ENCODE assay signal across 18 cellular contexts in the genomic region with DNA sequence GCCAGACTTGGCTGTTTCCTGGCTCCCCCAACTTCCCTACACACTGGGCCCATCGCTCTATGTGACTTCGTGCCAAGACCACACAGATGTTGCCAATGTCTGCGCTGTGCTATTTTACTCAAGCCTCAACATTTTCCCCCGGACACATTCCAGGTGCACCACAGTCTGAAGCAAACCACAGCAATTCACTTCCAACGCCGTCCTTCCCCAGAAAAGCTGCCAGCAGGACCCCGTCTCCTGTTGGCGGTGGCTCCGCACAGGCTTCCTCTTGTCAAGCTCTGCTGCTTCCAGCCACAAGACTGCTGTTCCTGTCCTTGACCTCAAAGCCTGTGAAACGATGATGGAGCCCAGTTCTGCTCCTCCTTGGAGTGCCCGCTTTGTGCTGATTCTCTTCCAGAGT.
DNase-seq lines count a peak whose midpoint lies in the region; ATAC-seq and TF ChIP-seq lines count a peak whose summit lies in the region.
"Had no signal": no experiment of that assay in that cellular context is flagged by ENCODE, and none has a peak within 500 bp of the region (broad histone marks: within the 10 kb centered on the region; RNA-seq: fewer than 3 reads in every experiment).

No MANE protein-coding gene starts in this region.

- H3K4me1 ChIP-seq in BLaER1 treated with 17β-estradiol and CSF1 and Interleukin-3, amounts not matched to agents 10 nM and 100 nM: peaks cover 52 to 66% (median 58%) of the 10 kb centered on the region in 10 experiments
- H3K4me1 ChIP-seq in fibroblast of lung (ENCODE audit: control insufficient read depth, extremely low read depth, insufficient read depth, low read length): no peaks in the 10 kb centered on the region
- peaks cover 9% of the 10 kb centered on the region for H3K4me1 ChIP-seq in osteoblast (ENCODE audit: insufficient read depth, low read length)

- no peak overlapping the region for H2AFZ ChIP-seq in fibroblast of lung (ENCODE audit: low read length)
- no peak overlapping the region for H2AFZ ChIP-seq in osteoblast (ENCODE audit: low read length)

- no peak for ATAC-seq in HG03039 (IDR thresholded peaks at IDR 0.05; ENCODE audit: unreplicated experiment)
- ATAC-seq: activated CD8-positive, alpha-beta T cell treated with anti-CD3 and anti-CD28 coated beads, Interleukin-2, amount 10 ng/mL, durations not matched to agents 7 days and 5 days had no signal

- H3K4me3 Mint-ChIP-seq in HFFc6: no peak overlapping the region
- H3K4me3 Mint-ChIP-seq: activated CD8-positive, alpha-beta T cell treated with anti-CD3 and anti-CD28 coated beads, Interleukin-2, amount 10 ng/mL, durations not matched to agents 7 days and 5 days; activated T-cell treated with anti-CD3 and anti-CD28 coated beads, Interleukin-2, amount 50 U/mL, for 4 hours; stimulated activated memory B cell treated with anti-CD40 and anti-IgM and Interleukin-4, amounts not matched to agents 10 μg/mL and 1 μg/mL and 100 μg/mL, for 72 hours had no signal

- TF ChIP-seq CTCF in fibroblast of lung (conservative IDR thresholded peaks at IDR 0.05 in 1 of 2, IDR thresholded peaks at IDR 0.05 in 1 of 2; ENCODE audit: low read depth in 1 of 2, low read length in 2 of 2): no peak
- no peak for TF ChIP-seq CTCF in osteoblast (IDR thresholded peaks at IDR 0.05; ENCODE audit: extremely low read depth, low read depth, low read length)
- no peak for TF ChIP-seq CTCF in HFFc6 (IDR thresholded peaks at IDR 0.05)

- H3K4me2 ChIP-seq in BLaER1 treated with 17β-estradiol and CSF1 and Interleukin-3, amounts not matched to agents 10 nM and 100 nM: peak overlapping the region; percentile 69 to 97 (median 92)
- H3K4me2 ChIP-seq in fibroblast of lung (ENCODE audit: extremely low read depth, insufficient read depth, low read length): no peak overlapping the region
- H3K4me2 ChIP-seq in osteoblast (ENCODE audit: insufficient read depth, low read length): no peak overlapping the region

- peak overlapping the region in 8 of 11 experiments; percentile 57 to 78 (median 70); a peak in 15 of 22 replicates for H3K9ac ChIP-seq in BLaER1 treated with 17β-estradiol and CSF1 and Interleukin-3, amounts not matched to agents 10 nM and 100 nM
- H3K9ac ChIP-seq in fibroblast of lung (ENCODE audit: insufficient read depth, low read length): no peak overlapping the region

- no peaks in the 10 kb centered on the region; the same call in 1 of the 2 replicates for H3K36me3 Mint-ChIP-seq in HFFc6 (ENCODE audit: low read depth)

- no peaks in the 10 kb centered on the region; a peak in 2 of 22 replicates for H4K20me1 ChIP-seq in BLaER1 treated with 17β-estradiol and CSF1 and Interleukin-3, amounts not matched to agents 10 nM and 100 nM
- H4K20me1 ChIP-seq in fibroblast of lung (ENCODE audit: control insufficient read depth, extremely low read depth, insufficient read depth, low read length) (no peaks in the 10 kb centered on the region), osteoblast (ENCODE audit: insufficient read depth, low read length) (peaks cover 6% of the 10 kb centered on the region)

- peaks cover 49% of the 10 kb centered on the region for H3K27me3 Mint-ChIP-seq in HFFc6 (ENCODE audit: insufficient read depth)
- H3K27me3 Mint-ChIP-seq: stimulated activated memory B cell treated with anti-CD40 and anti-IgM and Interleukin-4, amounts not matched to agents 10 μg/mL and 1 μg/mL and 100 μg/mL, for 72 hours had no signal

- peaks cover 23% of the 10 kb centered on the region for H3K4me1 Mint-ChIP-seq in HFFc6 (ENCODE audit: low read depth)

- H3K79me2 ChIP-seq in fibroblast of lung (ENCODE audit: control insufficient read depth, insufficient read depth, low read length) (no peaks in the 10 kb centered on the region), osteoblast (ENCODE audit: insufficient read depth, low read length) (no peaks in the 10 kb centered on the region)

- DNase-seq in Kasumi-1 (lab: John Stamatoyannopoulos, UW) (peak; percentile 9 to 11), fibroblast of lung (ENCODE audit: low read depth in 2 of 2) (peak; percentile 51 to 98), osteoblast (ENCODE audit: insufficient read length, low spot score, missing footprints) (peak; percentile 27), HFFc6 (no peak), ecto neural progenitor cell (ENCODE audit: low spot score) (no peak), LoVo (ENCODE audit: low spot score) (no peak)
- DNase-seq: activated CD8-positive, alpha-beta T cell treated with anti-CD3 and anti-CD28 coated beads, Interleukin-2, amount 10 ng/mL, durations not matched to agents 7 days and 5 days; activated T-cell treated with anti-CD3 and anti-CD28 coated beads, Interleukin-2, amount 50 U/mL, for 4 hours; erythroblast; mesendoderm; NCI-H2081; NCI-H446 treated with DMSO at 0.1 percent for 48 hours; SHP77 treated with DMSO at 0.1 percent for 48 hours; transverse colon had no signal

- H3K9me3 Mint-ChIP-seq in HFFc6: no peaks in the 10 kb centered on the region
- H3K9me3 Mint-ChIP-seq: activated naive CD4-positive, alpha-beta T cell treated with anti-CD3 and anti-CD28 coated beads, Interleukin-2, amount 50 U/mL, for 72 hours; activated T-cell treated with anti-CD3 and anti-CD28 coated beads, Interleukin-2, amount 50 U/mL, for 4 hours; stimulated activated memory B cell treated with anti-CD40 and anti-IgM and Interleukin-4, amounts not matched to agents 10 μg/mL and 1 μg/mL and 100 μg/mL, for 72 hours had no signal

- peaks cover 0 to 9% (median 0%) of the 10 kb centered on the region in 11 experiments; a peak in 2 of 22 replicates for H3K36me3 ChIP-seq in BLaER1 treated with 17β-estradiol and CSF1 and Interleukin-3, amounts not matched to agents 10 nM and 100 nM
- H3K36me3 ChIP-seq in fibroblast of lung (ENCODE audit: control insufficient read depth, insufficient read depth, low read length) (no peaks in the 10 kb centered on the region), osteoblast (ENCODE audit: insufficient read depth, low read length) (no peaks in the 10 kb centered on the region)
- H3K36me3 ChIP-seq: transverse colon had no signal

- peak overlapping the region in 10 of 11 experiments; percentile 2 to 89 (median 81); a peak in 17 of 22 replicates for H3K27ac ChIP-seq in BLaER1 treated with 17β-estradiol and CSF1 and Interleukin-3, amounts not matched to agents 10 nM and 100 nM
- no peak overlapping the region for H3K27ac ChIP-seq in fibroblast of lung (ENCODE audit: insufficient read depth, low read length)
- H3K27ac ChIP-seq in osteoblast (ENCODE audit: low read depth, low read length): no peak overlapping the region
- H3K27ac ChIP-seq: transverse colon had no signal

- peak overlapping the region in 6 of 10 experiments; percentile 7 to 43 (median 25); a peak in 7 of 20 replicates for H3K4me3 ChIP-seq in BLaER1 treated with 17β-estradiol and CSF1 and Interleukin-3, amounts not matched to agents 10 nM and 100 nM
- H3K4me3 ChIP-seq in fibroblast of lung (replicated peaks in 1 of 4; ENCODE audit: control extremely low read depth in 1 of 4, insufficient read depth in 1 of 4, low read depth in 3 of 4, low read length in 4 of 4): no peak overlapping the region
- no peak overlapping the region for H3K4me3 ChIP-seq in osteoblast (ENCODE audit: insufficient read depth, low read length)
- H3K4me3 ChIP-seq: transverse colon had no signal

- peaks cover 0 to 5% (median 0%) of the 10 kb centered on the region in 11 experiments; a peak in 1 of 22 replicates for H3K9me3 ChIP-seq in BLaER1 treated with 17β-estradiol and CSF1 and Interleukin-3, amounts not matched to agents 10 nM and 100 nM (replicated peaks in 1 of 11)
- H3K9me3 ChIP-seq in fibroblast of lung (ENCODE audit: control insufficient read depth, insufficient read depth, low read depth, low read length): no peaks in the 10 kb centered on the region
- H3K9me3 ChIP-seq in osteoblast (ENCODE audit: low read depth, low read length): no peaks in the 10 kb centered on the region
- H3K9me3 ChIP-seq: transverse colon had no signal

- no peak overlapping the region for H3K27ac Mint-ChIP-seq in HFFc6
- H3K27ac Mint-ChIP-seq: activated CD8-positive, alpha-beta T cell treated with anti-CD3 and anti-CD28 coated beads, Interleukin-2, amount 10 ng/mL, durations not matched to agents 7 days and 5 days; activated naive CD4-positive, alpha-beta T cell treated with anti-CD3 and anti-CD28 coated beads, Interleukin-2, amount 50 U/mL, for 72 hours; stimulated activated memory B cell treated with anti-CD40 and anti-IgM and Interleukin-4, amounts not matched to agents 10 μg/mL and 1 μg/mL and 100 μg/mL, for 72 hours had no signal

- H3K27me3 ChIP-seq in BLaER1 treated with 17β-estradiol and CSF1 and Interleukin-3, amounts not matched to agents 10 nM and 100 nM: no peaks in the 10 kb centered on the region
- H3K27me3 ChIP-seq in fibroblast of lung (ENCODE audit: control insufficient read depth, insufficient read depth, low read length) (no peaks in the 10 kb centered on the region), osteoblast (ENCODE audit: insufficient read depth, low read length) (peaks cover 22% of the 10 kb centered on the region)
- H3K27me3 ChIP-seq: transverse colon had no signal

Comparison
In these comparisons a context has a peak if more than half of its experiments do, and no peak if none do; other contexts are left out.
1. H3K27ac ChIP-seq: peak in BLaER1 treated with 17β-estradiol and CSF1 and Interleukin-3, amounts not matched to agents 10 nM and 100 nM (10 of 11); none in fibroblast of lung (single experiment) and osteoblast (single experiment).
2. H3K4me2 ChIP-seq: peak in BLaER1 treated with 17β-estradiol and CSF1 and Interleukin-3, amounts not matched to agents 10 nM and 100 nM (11 of 11); none in fibroblast of lung (single experiment) and osteoblast (single experiment).
3. H3K4me3 ChIP-seq: peak in BLaER1 treated with 17β-estradiol and CSF1 and Interleukin-3, amounts not matched to agents 10 nM and 100 nM (6 of 10); none in fibroblast of lung (0 of 4) and osteoblast (single experiment).
4. DNase-seq: peak in Kasumi-1 (2 of 2), fibroblast of lung (2 of 2) and osteoblast (single experiment); none in HFFc6 (single experiment), ecto neural progenitor cell (single experiment) and LoVo (single experiment).